ENCODE assay signal across 8 cellular contexts in genomic region chr10:23314835-23315239, GRCh38.
A peak's percentile ranks its signal among the peaks of the same experiment; 100 is the strongest.
DNase-seq lines count a peak whose midpoint lies in the region; ATAC-seq, FAIRE-seq and TF ChIP-seq lines count a peak whose summit lies in the region.

No MANE protein-coding gene starts in this region.

- no peak for TF ChIP-seq EP300 in Ishikawa (IDR thresholded peaks at IDR 0.05; ENCODE audit: borderline replicate concordance)

- no peak overlapping the region for H3K27ac ChIP-seq in RWPE1

- peak; percentile 67 for TF ChIP-seq CTCF in RWPE1 (conservative IDR thresholded peaks at IDR 0.05; ENCODE audit: low read depth)

- DNase-seq in GDM1 (lab: John Stamatoyannopoulos, UW), result peak; percentile 21
- DNase-seq in RWPE1 (ENCODE audit: low spot score), result peak; percentile 56
- DNase-seq in brain pericyte (ENCODE audit: low read depth, low spot score), result peak; percentile 16
- peak; percentile 85 for DNase-seq in inferior parietal cortex (ENCODE audit: extremely low spot score)
- DNase-seq in stimulated activated CD4-positive, alpha-beta T cell treated with anti-CD3 and anti-CD28 coated beads, Interleukin-4, amount 100 ng/mL, for 4 hours, result peak; percentile 15 to 27

- CTCF ChIA-PET in RWPE1 (lab: Yijun Ruan, JAX), result interaction anchor here (0.5 to 1.7 kb wide), 25 partner anchors 10 to 1047 kb away, joined by 3 to 13 read pairs (median 4); no protein-coding TSS in a partner anchor

- peak; percentile 95 for FAIRE-seq in A204.1 (lab: Jason Lieb, UNC)

- ATAC-seq in HG02852 (IDR thresholded peaks at IDR 0.05; ENCODE audit: unreplicated experiment), result no peak

- peak; percentile 73 for TF ChIP-seq RAD21 in Ishikawa (IDR thresholded peaks at IDR 0.05; ENCODE audit: low read depth)

- POLR2A ChIA-PET in RWPE1 (lab: Yijun Ruan, JAX; ENCODE audit: low non-redundant PET), result no interaction called here

TF ChIP-seq in Ishikawa, 13 proteins besides CTCF, POLR2A, EP300 and RAD21:
- TF ChIP-seq CEBPB (IDR thresholded peaks at IDR 0.05), result no peak
- TF ChIP-seq TAF1 (IDR thresholded peaks at IDR 0.05; ENCODE audit: low read depth), result no peak
- TF ChIP-seq NFIC (IDR thresholded peaks at IDR 0.05), result no peak
- TF ChIP-seq FOXM1 (IDR thresholded peaks at IDR 0.05; ENCODE audit: borderline replicate concordance, low read depth), result no peak
- no peak for TF ChIP-seq CREB1 (IDR thresholded peaks at IDR 0.05; ENCODE audit: low read depth)
- no peak for TF ChIP-seq TCF12 (IDR thresholded peaks at IDR 0.05; ENCODE audit: low read depth)
- no peak for TF ChIP-seq ZBTB7A (IDR thresholded peaks at IDR 0.05; ENCODE audit: low read depth)
- no peak for TF ChIP-seq TEAD4 (IDR thresholded peaks at IDR 0.05)
- no peak for TF ChIP-seq MAX (IDR thresholded peaks at IDR 0.05)

Comparison
In these comparisons a context has a peak if more than half of its experiments do, and no peak if none do; other contexts are left out.
1. DNase-seq: peak in every context shown above with its lines; median percentile 85 in inferior parietal cortex; 56 in RWPE1; 21 in GDM1; 21 in stimulated activated CD4-positive, alpha-beta T cell treated with anti-CD3 and anti-CD28 coated beads, Interleukin-4, amount 100 ng/mL, for 4 hours; 16 in brain pericyte.